8 cellular contexts compared by ENCODE assay signal in genomic region chr20:37564388-37565133, GRCh38. TPM values are rescaled to one million over a fixed set of nuclear protein-coding genes. Genes with fewer than 3 reads are reported as not detected.
DNase-seq lines count a peak whose midpoint lies in the region; ATAC-seq and TF ChIP-seq lines count a peak whose summit lies in the region.

No MANE protein-coding gene starts in this region.

- H3K36me3 Mint-ChIP-seq in activated T-cell treated with anti-CD3 and anti-CD28 coated beads, Interleukin-2, amount 50 U/mL, for 72 hours (ENCODE audit: insufficient read depth in 2 of 2): no peaks in the 10 kb centered on the region

- H3K9me3 ChIP-seq in prostate gland: no peaks in the 10 kb centered on the region

- H3K4me1 ChIP-seq in prostate gland (replicated peaks): no peaks in the 10 kb centered on the region

- intact Hi-C loops in Right ventricle myocardium superior (cut with DNase I) (loop anchor here (5.0 to 10.0 kb wide), 2 partner anchors 430 to 658 kb away; no protein-coding TSS in a partner anchor), prostate gland (cut with DNase I) (loop anchor here (5.0 to 10.0 kb wide), 3 partner anchors 428 to 760 kb away; no protein-coding TSS in a partner anchor)

- H3K27ac ChIP-seq in prostate gland: no peak overlapping the region

- H3K27me3 ChIP-seq in prostate gland (replicated peaks; ENCODE audit: insufficient read depth): peaks cover 3% of the 10 kb centered on the region

- 18% methylated on average over 26 of the region's 34 CpGs for WGBS in prostate gland

- H3K4me1 Mint-ChIP-seq in activated T-cell treated with anti-CD3 and anti-CD28 coated beads, Interleukin-2, amount 50 U/mL, for 72 hours (ENCODE audit: low read depth): peaks cover 7% of the 10 kb centered on the region

- peak; percentile 91 for DNase-seq in AG20443 (ENCODE audit: low spot score)
- peak; percentile 22 for DNase-seq in GM19240 (ENCODE audit: insufficient read length, low spot score)
- DNase-seq in NCI-H82 (lab: John Stamatoyannopoulos, UW): peak; percentile 87
- peak; percentile 47 to 60 for DNase-seq in activated T-cell treated with anti-CD3 and anti-CD28 coated beads, Interleukin-2, amount 50 U/mL, for 72 hours
- peak; percentile 58 for DNase-seq in Right ventricle myocardium superior
- no peak for DNase-seq in prostate gland (ENCODE audit: low spot score)

- H3K4me3 Mint-ChIP-seq in activated T-cell treated with anti-CD3 and anti-CD28 coated beads, Interleukin-2, amount 50 U/mL, for 72 hours: no peak overlapping the region

- ATAC-seq in activated T-cell treated with anti-CD3 and anti-CD28 coated beads, Interleukin-2, amount 50 U/mL, for 72 hours (replicated peaks in 1 of 2): peak; percentile 32 to 56
- ATAC-seq in Right ventricle myocardium superior (ENCODE audit: poor library complexity): peak; percentile 79
- ATAC-seq in GM18502 (IDR thresholded peaks at IDR 0.05; ENCODE audit: poor library complexity, unreplicated experiment): no peak
- no peak for ATAC-seq in HG03139 (IDR thresholded peaks at IDR 0.05; ENCODE audit: unreplicated experiment)

- peak; percentile 75 to 89 (median 82) for TF ChIP-seq CTCF in prostate gland (IDR thresholded peaks at IDR 0.05)

- TF ChIP-seq POLR2A in prostate gland (IDR thresholded peaks at IDR 0.05): no peak

- no peaks in the 10 kb centered on the region for H3K9me3 Mint-ChIP-seq in activated T-cell treated with anti-CD3 and anti-CD28 coated beads, Interleukin-2, amount 50 U/mL, for 72 hours

- H3K27ac Mint-ChIP-seq in activated T-cell treated with anti-CD3 and anti-CD28 coated beads, Interleukin-2, amount 50 U/mL, for 72 hours: no peak overlapping the region

- H3K36me3 ChIP-seq in prostate gland: no peaks in the 10 kb centered on the region

- H3K27me3 Mint-ChIP-seq in activated T-cell treated with anti-CD3 and anti-CD28 coated beads, Interleukin-2, amount 50 U/mL, for 72 hours (ENCODE audit: low read depth): peaks cover 56% of the 10 kb centered on the region

- H3K4me3 ChIP-seq in prostate gland: no peak overlapping the region

RNA-seq across cellular contexts. Expression of gene BLCAP, which starts 36.9 kb away (rescaled TPM):
- 10 to 100 TPM; 35.5 to 39.2 TPM for total RNA-seq in activated T-cell treated with anti-CD3 and anti-CD28 coated beads, Interleukin-2, amount 50 U/mL, for 72 hours
- total RNA-seq in Right ventricle myocardium superior: 90.2 TPM
- 100 to 1,000 TPM in 1 of 2 donors, 10 to 100 TPM in 1; 93.0 to 101 TPM for total RNA-seq in prostate gland

RNA-seq across cellular contexts. Expression of gene NNAT, which starts 43.5 kb away (rescaled TPM):
- total RNA-seq in activated T-cell treated with anti-CD3 and anti-CD28 coated beads, Interleukin-2, amount 50 U/mL, for 72 hours: under 1 TPM; 0.19 to 0.93 TPM
- total RNA-seq in Right ventricle myocardium superior (not detected), prostate gland (1 to 10 TPM in 1 of 2 donors, under 1 TPM in 1; 0.41 to 4.3 TPM)

Comparison
In these comparisons a context has a peak if more than half of its experiments do, and no peak if none do; other contexts are left out.
1. ATAC-seq: peak in activated T-cell treated with anti-CD3 and anti-CD28 coated beads, Interleukin-2, amount 50 U/mL, for 72 hours (2 of 2) and Right ventricle myocardium superior (single experiment); none in GM18502 (single experiment) and HG03139 (single experiment).